In the genomic region with DNA sequence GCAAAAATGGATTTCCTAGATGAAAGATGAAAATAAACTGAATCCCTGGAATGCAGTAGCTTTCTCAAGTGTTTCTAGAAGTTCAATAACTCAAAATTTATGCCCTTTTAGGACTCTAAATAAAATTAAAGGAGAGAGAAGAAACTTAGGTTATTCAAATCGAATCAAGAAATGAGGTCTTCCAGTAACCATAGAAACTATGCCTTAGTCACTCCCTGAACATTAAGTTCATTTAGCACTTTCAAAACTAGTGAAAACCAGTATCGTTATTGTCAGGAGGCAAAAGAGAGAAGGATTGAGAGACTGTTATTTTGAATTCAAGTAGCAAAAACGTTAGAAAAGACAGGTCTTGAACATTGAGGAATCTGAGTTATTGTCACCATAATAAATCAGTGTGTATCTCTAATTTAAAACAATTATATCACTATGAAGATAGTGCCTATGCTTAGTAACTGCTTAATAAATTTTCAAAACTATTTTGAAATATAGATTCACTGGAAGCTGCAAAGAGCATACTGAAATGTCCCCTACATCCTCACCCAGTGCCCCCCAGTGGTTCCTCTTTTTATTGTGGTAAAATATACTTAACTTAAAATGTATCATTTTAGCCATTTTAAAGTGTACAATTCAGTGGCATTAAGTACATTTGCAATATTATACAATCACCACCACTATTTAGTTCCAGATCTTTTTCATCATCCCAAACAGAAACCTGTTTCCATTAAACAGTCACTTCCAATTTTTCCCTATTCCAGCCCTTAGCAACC, we compare ENCODE assay signal across 25 cellular contexts. TPM values are rescaled to one million over a fixed set of nuclear protein-coding genes. Genes with fewer than 3 reads are reported as not detected.
A peak's percentile ranks its signal among the peaks of the same experiment; 100 is the strongest.
DNase-seq lines count a peak whose midpoint lies in the region; ATAC-seq and TF ChIP-seq lines count a peak whose summit lies in the region.
"Had no signal": no experiment of that assay in that cellular context is flagged by ENCODE, and none has a peak within 500 bp of the region (broad histone marks: within the 10 kb centered on the region; RNA-seq: fewer than 3 reads in every experiment).

No MANE protein-coding gene starts in this region.

- H3K36me3 Mint-ChIP-seq in Caco-2 (ENCODE audit: insufficient read depth, unreplicated experiment), result no peaks in the 10 kb centered on the region

- no peaks in the 10 kb centered on the region for H3K9me2 ChIP-seq in DOHH2 (replicated peaks; ENCODE audit: control insufficient read depth, low read length)
- H3K9me2 ChIP-seq in Karpas-422 (replicated peaks; ENCODE audit: insufficient read depth, low read length), result no peaks in the 10 kb centered on the region
- H3K9me2 ChIP-seq in PC-3 (replicated peaks; ENCODE audit: low read length), result no peaks in the 10 kb centered on the region

- no peak overlapping the region for H2AFZ ChIP-seq in Karpas-422 (ENCODE audit: low read length)
- H2AFZ ChIP-seq in PC-3 (ENCODE audit: low read length), result no peak overlapping the region
- H2AFZ ChIP-seq: GM23248 had no signal

- H3K4me3 ChIP-seq in DOHH2 (ENCODE audit: low read length) (no peak overlapping the region), Karpas-422 (ENCODE audit: low read length) (no peak overlapping the region), PC-3 (ENCODE audit: low read length) (no peak overlapping the region), Caco-2 (ENCODE audit: low read depth, low read length) (no peak overlapping the region)
- H3K4me3 ChIP-seq: dorsolateral prefrontal cortex, gastrocnemius medialis, GM23248, upper lobe of left lung had no signal

- TF ChIP-seq CTCF in DOHH2 (IDR thresholded peaks at IDR 0.05; ENCODE audit: low read depth, low read length, poor library complexity, severe bottlenecking), result peak; percentile 58
- TF ChIP-seq CTCF in PC-3 (conservative IDR thresholded peaks at IDR 0.05; ENCODE audit: low read depth, low read length), result peak; percentile 39
- no peak for TF ChIP-seq CTCF in Caco-2 (IDR thresholded peaks at IDR 0.05; ENCODE audit: insufficient read depth in 1 of 2, low read depth in 1 of 2, low read length in 1 of 2, severe bottlenecking in 1 of 2, unreplicated experiment in 1 of 2)

- no peaks in the 10 kb centered on the region for H3K9me3 Mint-ChIP-seq in Caco-2 (ENCODE audit: unreplicated experiment)
- H3K9me3 Mint-ChIP-seq: activated CD4-positive, alpha-beta memory T cell treated with anti-CD3 and anti-CD28 coated beads, Interleukin-2, amount 10 ng/mL, durations not matched to agents 7 days and 5 days; activated naive CD4-positive, alpha-beta T cell treated with anti-CD3 and anti-CD28 coated beads, Interleukin-2, amount 10 ng/mL, durations not matched to agents 7 days and 5 days had no signal

- H4K20me1 ChIP-seq in DOHH2 (ENCODE audit: control insufficient read depth, insufficient read depth, low read depth, low read length) (no peaks in the 10 kb centered on the region), Karpas-422 (ENCODE audit: insufficient read depth, low read depth, low read length) (no peaks in the 10 kb centered on the region), PC-3 (ENCODE audit: low read length) (no peaks in the 10 kb centered on the region)

- no TSS peak for BruUV-seq in PC-3 (replicated peaks; lab: Mats Ljungman, UMichigan)
- BruUV-seq in Caco-2 (replicated peaks; lab: Mats Ljungman, UMichigan), result no TSS peak

- H3K9me3 ChIP-seq in DOHH2 (ENCODE audit: control insufficient read depth, insufficient read depth, low read length) (no peaks in the 10 kb centered on the region), Karpas-422 (ENCODE audit: low read length) (no peaks in the 10 kb centered on the region), PC-3 (ENCODE audit: low read length) (no peaks in the 10 kb centered on the region), Caco-2 (no peaks in the 10 kb centered on the region)
- H3K9me3 ChIP-seq: gastrocnemius medialis, upper lobe of left lung had no signal

- H3F3A ChIP-seq in DOHH2 (ENCODE audit: control insufficient read depth, insufficient read depth) (peaks cover 5% of the 10 kb centered on the region; the same call in 1 of the 2 replicates), PC-3 (ENCODE audit: low read length, unreplicated experiment) (no peaks in the 10 kb centered on the region)

- ATAC-seq in PC-3, result no peak
- ATAC-seq: gastrocnemius medialis, T-helper 17 cell had no signal

- H3K27ac Mint-ChIP-seq in Caco-2 (ENCODE audit: unreplicated experiment), result no peak overlapping the region
- H3K27ac Mint-ChIP-seq: activated CD4-positive, alpha-beta memory T cell treated with anti-CD3 and anti-CD28 coated beads, Interleukin-2, amount 10 ng/mL, durations not matched to agents 7 days and 5 days; activated naive CD4-positive, alpha-beta T cell treated with anti-CD3 and anti-CD28 coated beads, Interleukin-2, amount 10 ng/mL, durations not matched to agents 7 days and 5 days; T-helper 17 cell had no signal

- peak; percentile 53 for DNase-seq in Karpas-422
- no peak for DNase-seq in PC-3
- DNase-seq in germinal center (ENCODE audit: low spot score), result peak; percentile 21
- DNase-seq in Caco-2, result no peak
- no peak for DNase-seq in NCI-H526 treated with DMSO at 0.1 percent for 48 hours (lab: John Stamatoyannopoulos, UW)
- DNase-seq in NCI-H1930 (lab: John Stamatoyannopoulos, UW), result no peak
- DNase-seq in foreskin melanocyte, result no peak
- DNase-seq: activated CD4-positive, alpha-beta memory T cell treated with anti-CD3 and anti-CD28 coated beads, Interleukin-2, amount 10 ng/mL, durations not matched to agents 7 days and 5 days; activated naive CD4-positive, alpha-beta T cell treated with anti-CD3 and anti-CD28 coated beads, Interleukin-2, amount 10 ng/mL, durations not matched to agents 7 days and 5 days; activated T-cell treated with anti-CD3 and anti-CD28 coated beads, Interleukin-2, amount 50 U/mL, for 1 hour; anterior cingulate cortex; Calu3; dorsolateral prefrontal cortex; gastrocnemius medialis; GM23248; IMR-90; NCI-H1048; NCI-H2081 treated with DMSO at 0.1 percent for 48 hours; NCI-H510A treated with DMSO at 0.1 percent for 48 hours; SHP77; stimulated activated CD4-positive, alpha-beta T cell treated with anti-CD3 and anti-CD28 coated beads, Interleukin-12 subunit alpha, Interleukin-12 subunit beta, amount 100 ng/mL, for 4 hours; T-helper 17 cell; upper lobe of left lung had no signal

- POLR2A ChIA-PET in PC-3 (lab: Charles Lee; ENCODE audit: unreplicated experiment) (no interaction called here), Caco-2 (lab: Charles Lee) (no interaction called here)

- intact Hi-C loops in PC-3 (cut with micrococcal nuclease) (no loop called here), Caco-2 (cut with micrococcal nuclease; ENCODE audit: unreplicated experiment) (no loop called here)

- H3K79me2 ChIP-seq in DOHH2 (ENCODE audit: control insufficient read depth, low read length), result peaks cover 8% of the 10 kb centered on the region
- H3K79me2 ChIP-seq in Karpas-422 (ENCODE audit: low read length), result peaks cover 5% of the 10 kb centered on the region
- H3K79me2 ChIP-seq in PC-3 (ENCODE audit: low read length), result peaks cover 11% of the 10 kb centered on the region

- CTCF ChIA-PET in PC-3 (lab: Charles Lee) (no interaction called here), Caco-2 (lab: Charles Lee) (no interaction called here)

- H3K27ac ChIP-seq in DOHH2 (ENCODE audit: low read depth, low read length) (no peak overlapping the region), Karpas-422 (ENCODE audit: low read length) (no peak overlapping the region), PC-3 (ENCODE audit: low read length) (no peak overlapping the region)
- H3K27ac ChIP-seq: gastrocnemius medialis, GM23248, HL-60, upper lobe of left lung had no signal

- no peak overlapping the region for H3K4me3 Mint-ChIP-seq in Caco-2 (ENCODE audit: unreplicated experiment)
- H3K4me3 Mint-ChIP-seq: activated CD4-positive, alpha-beta memory T cell treated with anti-CD3 and anti-CD28 coated beads, Interleukin-2, amount 10 ng/mL, durations not matched to agents 7 days and 5 days; activated naive CD4-positive, alpha-beta T cell treated with anti-CD3 and anti-CD28 coated beads, Interleukin-2, amount 10 ng/mL, durations not matched to agents 7 days and 5 days had no signal

- peaks cover 6% of the 10 kb centered on the region for H3K4me1 Mint-ChIP-seq in Caco-2 (ENCODE audit: low read depth, unreplicated experiment)

- H3K9ac ChIP-seq in Karpas-422 (ENCODE audit: low read length), result no peak overlapping the region
- no peak overlapping the region for H3K9ac ChIP-seq in PC-3 (ENCODE audit: low read length)
- H3K9ac ChIP-seq: GM23248 had no signal

- no peaks in the 10 kb centered on the region for H3K27me3 Mint-ChIP-seq in Caco-2 (ENCODE audit: insufficient read depth, unreplicated experiment)

- H3K4me1 ChIP-seq in DOHH2 (ENCODE audit: control insufficient read depth, low read length), result peaks cover 42% of the 10 kb centered on the region
- H3K4me1 ChIP-seq in Karpas-422 (ENCODE audit: low read length), result peaks cover 21% of the 10 kb centered on the region
- peaks cover 8% of the 10 kb centered on the region for H3K4me1 ChIP-seq in PC-3 (ENCODE audit: insufficient read depth, low read length)
- H3K4me1 ChIP-seq in Caco-2, result no peaks in the 10 kb centered on the region

- H3K36me3 ChIP-seq in DOHH2 (ENCODE audit: control insufficient read depth, low read length) (peaks cover 15% of the 10 kb centered on the region), Karpas-422 (ENCODE audit: insufficient read depth, low read length) (peaks cover 4% of the 10 kb centered on the region; the same call in 1 of the 2 replicates), PC-3 (ENCODE audit: low read depth, low read length) (peaks cover 8% of the 10 kb centered on the region), Caco-2 (ENCODE audit: control insufficient read depth, insufficient read depth, low read length) (peaks cover 1% of the 10 kb centered on the region)

- H3K27me3 ChIP-seq in DOHH2 (ENCODE audit: control insufficient read depth, low read length), result peaks cover 7% of the 10 kb centered on the region
- no peaks in the 10 kb centered on the region for H3K27me3 ChIP-seq in Karpas-422 (ENCODE audit: low read length)
- H3K27me3 ChIP-seq in PC-3 (ENCODE audit: low read length), result no peaks in the 10 kb centered on the region
- no peaks in the 10 kb centered on the region for H3K27me3 ChIP-seq in Caco-2 (replicated peaks; ENCODE audit: control insufficient read depth, insufficient read depth, low read length)
- H3K27me3 ChIP-seq: dorsolateral prefrontal cortex, upper lobe of left lung had no signal

- no peak overlapping the region for H3K4me2 ChIP-seq in DOHH2 (ENCODE audit: low read length)
- H3K4me2 ChIP-seq in Karpas-422 (ENCODE audit: low read depth, low read length, poor library complexity, severe bottlenecking), result no peak overlapping the region
- H3K4me2 ChIP-seq in PC-3 (ENCODE audit: low read length), result no peak overlapping the region

RNA-seq across cellular contexts. Expression of gene RPP21, which starts 4.6 kb away (rescaled TPM):
- total RNA-seq in Karpas-422 (2014; rRNA removed; shearing (Covaris generic); ENCODE audit: low replicate concordance), result 71.3 and 78.2 TPM in 2 replicates
- total RNA-seq in PC-3 (2014; rRNA removed) (151 and 161 TPM in 2 replicates), Caco-2 (2022) (44.2 and 47.5 TPM in 2 replicates)

RNA-seq across cellular contexts. Expression of gene TRIM39, which starts 22.9 kb away (rescaled TPM):
- total RNA-seq in Karpas-422 (2014; rRNA removed; shearing (Covaris generic); ENCODE audit: low replicate concordance), result 16.2 and 22.1 TPM in 2 replicates
- total RNA-seq in PC-3 (2014; rRNA removed) (17.9 and 24.8 TPM in 2 replicates), Caco-2 (2022) (12.7 and 14.5 TPM in 2 replicates)

Comparison
In these comparisons a context has a peak if more than half of its experiments do, and no peak if none do; other contexts are left out.
1. CTCF ChIP-seq: peak in DOHH2 (single experiment) and PC-3 (single experiment); none in Caco-2 (0 of 2).
2. DNase-seq: peak in Karpas-422 (single experiment) and germinal center (single experiment); none in PC-3 (single experiment), Caco-2 (0 of 2), NCI-H526 treated with DMSO at 0.1 percent for 48 hours (single experiment), NCI-H1930 (0 of 2) and foreskin melanocyte (single experiment).